In genomic region chr20:266213-266603, GRCh38 we compare ENCODE assay signal across 9 cellular contexts. TPM values are rescaled to one million over a fixed set of nuclear protein-coding genes. Genes with fewer than 3 reads are reported as not detected.
DNase-seq lines count a peak whose midpoint lies in the region; ATAC-seq, FAIRE-seq and TF ChIP-seq lines count a peak whose summit lies in the region.
"Had no signal": no experiment of that assay in that cellular context is flagged by ENCODE, and none has a peak within 500 bp of the region (broad histone marks: within the 10 kb centered on the region; RNA-seq: fewer than 3 reads in every experiment).

No MANE protein-coding gene starts in this region.

- H3K27me3 Mint-ChIP-seq in astrocyte (ENCODE audit: low read depth, unreplicated experiment) (peaks cover 28% of the 10 kb centered on the region), naive B cell (peaks cover 0 to 4% (median 0%) of the 10 kb centered on the region in 3 donors)

- 89% methylated on average over 8 of the region's 8 CpGs for WGBS in HUES64

- no peak for FAIRE-seq in astrocyte (lab: Jason Lieb, UNC)

- H3K4me1 ChIP-seq in BE2C (no peaks in the 10 kb centered on the region), HUES64 (ENCODE audit: insufficient read depth, low read length) (no peaks in the 10 kb centered on the region), astrocyte (ENCODE audit: insufficient read depth, low read length) (peaks cover 3% of the 10 kb centered on the region)

- H3K4me3 ChIP-seq in BE2C (ENCODE audit: low read depth, low read length) (peak overlapping the region; percentile 59; the same call in 1 of the 2 replicates), HUES64 (ENCODE audit: low read length) (peak overlapping the region; percentile 46), astrocyte (ENCODE audit: insufficient read depth, low read depth, low read length) (no peak overlapping the region), MG63 (no peak overlapping the region; the same call in 1 of the 2 replicates)

- no peaks in the 10 kb centered on the region for H3K4me1 Mint-ChIP-seq in astrocyte (ENCODE audit: low read depth, unreplicated experiment)
- H3K4me1 Mint-ChIP-seq in naive B cell, result peaks cover 8 to 11% (median 11%) of the 10 kb centered on the region in 3 donors

- no peak overlapping the region for H3K27ac Mint-ChIP-seq in astrocyte (ENCODE audit: unreplicated experiment)
- peak overlapping the region in 2 of 6 donors; percentile 58 to 84 for H3K27ac Mint-ChIP-seq in naive B cell

- DNase-seq in BE2C (no peak), astrocyte (ENCODE audit: low read depth) (no peak), naive B cell (no peak), MG63 (no peak), ecto neural progenitor cell (ENCODE audit: low spot score) (no peak), NCI-H146 (lab: John Stamatoyannopoulos, UW) (no peak), NCI-H187 treated with DMSO at 0.1 percent for 48 hours (lab: John Stamatoyannopoulos, UW) (no peak)

- no peaks in the 10 kb centered on the region for H3K79me2 ChIP-seq in astrocyte (ENCODE audit: insufficient read depth, low read length)

- H3K36me3 Mint-ChIP-seq in astrocyte (ENCODE audit: low read depth, unreplicated experiment) (peaks cover 3% of the 10 kb centered on the region), naive B cell (no peaks in the 10 kb centered on the region)

- H3K27ac ChIP-seq in HUES64 (ENCODE audit: low read depth, low read length), result no peak overlapping the region
- no peak overlapping the region for H3K27ac ChIP-seq in astrocyte (ENCODE audit: low read depth, low read length)

- H3K9me3 ChIP-seq in BE2C, result no peaks in the 10 kb centered on the region
- H3K9me3 ChIP-seq in HUES64 (ENCODE audit: insufficient read depth, low read depth, low read length), result no peaks in the 10 kb centered on the region
- no peaks in the 10 kb centered on the region for H3K9me3 ChIP-seq in astrocyte (ENCODE audit: insufficient read depth, low read depth, low read length)
- no peaks in the 10 kb centered on the region for H3K9me3 ChIP-seq in MG63

- ATAC-seq in naive B cell (ENCODE audit: low read depth in 2 of 2), result no peak

- no peaks in the 10 kb centered on the region for H3K36me3 ChIP-seq in BE2C
- no peaks in the 10 kb centered on the region for H3K36me3 ChIP-seq in HUES64 (ENCODE audit: insufficient read depth, low read length)
- no peaks in the 10 kb centered on the region for H3K36me3 ChIP-seq in astrocyte (ENCODE audit: insufficient read depth, low read length)
- no peaks in the 10 kb centered on the region for H3K36me3 ChIP-seq in MG63

- no peaks in the 10 kb centered on the region for H4K20me1 ChIP-seq in astrocyte (ENCODE audit: insufficient read depth, low read length)

- H3K9me3 Mint-ChIP-seq in astrocyte (ENCODE audit: unreplicated experiment) (no peaks in the 10 kb centered on the region), naive B cell (no peaks in the 10 kb centered on the region)

- H3K9ac ChIP-seq in HUES64 (ENCODE audit: low read depth, low read length) (peak overlapping the region; percentile 78; the same call in 1 of the 2 replicates), astrocyte (ENCODE audit: low read length) (no peak overlapping the region)

- peak overlapping the region; percentile 96 for H3K4me2 ChIP-seq in astrocyte (ENCODE audit: low read length)

- TF ChIP-seq CTCF in BE2C (IDR thresholded peaks at IDR 0.05; ENCODE audit: low read depth, low read length) (no peak), astrocyte (IDR thresholded peaks at IDR 0.05; ENCODE audit: insufficient read depth, low read depth, low read length) (no peak)

- H3K27me3 ChIP-seq in BE2C, result no peaks in the 10 kb centered on the region
- H3K27me3 ChIP-seq in HUES64 (ENCODE audit: insufficient read depth, low read length), result peaks cover 53% of the 10 kb centered on the region
- no peaks in the 10 kb centered on the region for H3K27me3 ChIP-seq in astrocyte (ENCODE audit: insufficient read depth, low read length)
- no peaks in the 10 kb centered on the region for H3K27me3 ChIP-seq in MG63

- H3K4me3 Mint-ChIP-seq in astrocyte (ENCODE audit: unreplicated experiment), result peak overlapping the region; percentile 78
- H3K4me3 Mint-ChIP-seq in naive B cell, result peak overlapping the region; percentile 77 to 92 (median 86)

- peak overlapping the region; percentile 97 for H2AFZ ChIP-seq in astrocyte (ENCODE audit: low read depth, low read length)

RNA-seq across cellular contexts. Expression of gene DEFB132, which starts 8.7 kb away (rescaled TPM):
- not detected for polyA plus RNA-seq in BE2C (2012; ENCODE audit: insufficient read depth, insufficient read length, low read depth)
- not detected for polyA plus RNA-seq in HUES64 (2013, experiment 1 of 2)
- not detected for polyA plus RNA-seq in HUES64 (2013, experiment 2 of 2)
- total RNA-seq in astrocyte, result not detected in 2 replicates
- polyA plus RNA-seq in naive B cell (ENCODE audit: low read depth in 6 of 6), result not detected
- not detected in 2 replicates for total RNA-seq in MG63 (2014; rRNA removed; shearing (Covaris generic); ENCODE audit: low replicate concordance)
- total RNA-seq: fibroblast of villous mesenchyme had no signal

RNA-seq across cellular contexts. Expression of gene C20orf96, which starts 24.3 kb away (rescaled TPM):
- 4.6 TPM for polyA plus RNA-seq in BE2C (2012; ENCODE audit: insufficient read depth, insufficient read length, low read depth)
- 18.6 TPM for polyA plus RNA-seq in HUES64 (2013, experiment 1 of 2)
- 25.0 TPM for polyA plus RNA-seq in HUES64 (2013, experiment 2 of 2)
- total RNA-seq in astrocyte, result 10.1 and 10.7 TPM in 2 replicates
- polyA plus RNA-seq in naive B cell (ENCODE audit: low read depth in 6 of 6), result 1 to 10 TPM in 2 of 6 donors, under 1 TPM in 4; 0.18 to 1.4 (median 0.37) TPM
- 1.6 TPM in 1 of 2 replicates, not detected in the other for total RNA-seq in MG63 (2014; rRNA removed; shearing (Covaris generic); ENCODE audit: low replicate concordance)

RNA-seq across cellular contexts. Expression of gene ZCCHC3, which starts 31.2 kb away (rescaled TPM):
- polyA plus RNA-seq in BE2C (2012; ENCODE audit: insufficient read depth, insufficient read length, low read depth), result 72.9 TPM
- polyA plus RNA-seq in HUES64 (2013, experiment 1 of 2), result 37.7 TPM
- polyA plus RNA-seq in HUES64 (2013, experiment 2 of 2), result 40.1 TPM
- total RNA-seq in astrocyte, result 18.6 and 20.2 TPM in 2 replicates
- 10 to 100 TPM in 5 of 6 donors, 1 to 10 TPM in 1; 9.7 to 19.0 (median 10.9) TPM for polyA plus RNA-seq in naive B cell (ENCODE audit: low read depth in 6 of 6)
- total RNA-seq in MG63 (2014; rRNA removed; shearing (Covaris generic); ENCODE audit: low replicate concordance), result 9.1 and 13.5 TPM in 2 replicates

RNA-seq across cellular contexts. Expression of gene DEFB129, which starts 39.1 kb away (rescaled TPM):
- polyA plus RNA-seq in BE2C (2012; ENCODE audit: insufficient read depth, insufficient read length, low read depth), result not detected
- polyA plus RNA-seq in HUES64 (2013, experiment 1 of 2), result not detected
- not detected for polyA plus RNA-seq in HUES64 (2013, experiment 2 of 2)
- total RNA-seq in astrocyte, result not detected in 2 replicates
- not detected for polyA plus RNA-seq in naive B cell (ENCODE audit: low read depth in 6 of 6)
- not detected in 2 replicates for total RNA-seq in MG63 (2014; rRNA removed; shearing (Covaris generic); ENCODE audit: low replicate concordance)
- total RNA-seq: fibroblast of villous mesenchyme had no signal

RNA-seq across cellular contexts. Expression of gene SOX12, which starts 59.1 kb away (rescaled TPM):
- polyA plus RNA-seq in BE2C (2012; ENCODE audit: insufficient read depth, insufficient read length, low read depth), result 27.4 TPM
- polyA plus RNA-seq in HUES64 (2013, experiment 1 of 2), result 35.8 TPM
- 40.8 TPM for polyA plus RNA-seq in HUES64 (2013, experiment 2 of 2)
- 43.4 and 45.1 TPM in 2 replicates for total RNA-seq in astrocyte
- polyA plus RNA-seq in naive B cell (ENCODE audit: low read depth in 6 of 6), result 1 to 10 TPM in 2 of 6 donors, under 1 TPM in 4; 0.15 to 1.7 (median 0.95) TPM
- total RNA-seq in MG63 (2014; rRNA removed; shearing (Covaris generic); ENCODE audit: low replicate concordance), result 2.1 and 3.1 TPM in 2 replicates

Comparison
In these comparisons a context has a peak if more than half of its experiments do, and no peak if none do; other contexts are left out.
1. H3K4me3 ChIP-seq: peak in BE2C (single experiment) and HUES64 (single experiment); none in astrocyte (single experiment) and MG63 (single experiment).